1 cellular context compared by ENCODE assay signal in the genomic region with DNA sequence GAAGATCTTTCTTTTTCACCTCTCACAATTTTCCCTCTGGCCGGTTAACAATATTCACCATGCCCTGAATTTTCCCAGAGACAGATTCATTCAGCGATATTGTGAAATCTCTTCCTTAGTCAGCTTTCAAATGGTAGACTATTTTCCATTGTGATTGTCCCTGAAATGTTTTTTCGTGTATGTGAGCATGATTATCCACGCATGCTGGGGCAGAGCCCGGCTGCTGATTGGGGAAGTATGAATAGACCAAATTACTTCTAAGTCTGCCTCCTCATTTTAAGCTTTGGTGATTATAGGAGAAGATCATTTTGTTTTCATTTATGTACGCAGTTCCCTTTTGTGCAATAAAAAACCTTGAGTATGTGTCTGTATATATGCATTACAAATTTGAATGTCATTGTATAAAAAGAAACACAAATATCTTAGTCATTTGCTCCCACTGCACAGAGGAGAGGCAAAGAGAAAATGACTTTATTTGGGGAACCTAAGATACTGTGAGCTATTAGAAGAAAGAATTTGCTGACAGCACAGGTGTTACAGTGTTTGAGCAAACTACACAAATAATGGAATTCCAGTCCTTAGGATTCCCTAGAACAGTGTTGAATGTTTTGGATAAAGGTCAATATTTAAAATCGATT.
TF ChIP-seq lines count a peak whose summit lies in the region.

No MANE protein-coding gene starts in this region.

TF ChIP-seq in GM12878, 131 proteins besides CTCF, POLR2A, EP300 and RAD21:
- TF ChIP-seq NFIC (IDR thresholded peaks at IDR 0.05; ENCODE audit: low read depth, low read length) (no peak), SIN3A (IDR thresholded peaks at IDR 0.05; ENCODE audit: low read depth, low read length) (no peak), MYB (IDR thresholded peaks at IDR 0.05; ENCODE audit: borderline replicate concordance, low read depth, low read length) (no peak), NR2C1 (IDR thresholded peaks at IDR 0.05) (no peak), USF2 (IDR thresholded peaks at IDR 0.05; ENCODE audit: borderline replicate concordance, low read depth, low read length) (no peak), NBN (IDR thresholded peaks at IDR 0.05) (no peak), ASH2L (IDR thresholded peaks at IDR 0.05; ENCODE audit: borderline replicate concordance, low read depth) (no peak), ZBTB11 (CRISPR knock-in tag; IDR thresholded peaks at IDR 0.05) (no peak), BRCA1 (IDR thresholded peaks at IDR 0.05; ENCODE audit: low read depth, low read length) (no peak), JUND (IDR thresholded peaks at IDR 0.05; ENCODE audit: low read depth, low read length) (no peak), RFX5 (IDR thresholded peaks at IDR 0.05; ENCODE audit: low read depth, low read length) (no peak), YBX1 (IDR thresholded peaks at IDR 0.05) (no peak), MTA2 (IDR thresholded peaks at IDR 0.05; ENCODE audit: low read depth) (no peak)
- TF ChIP-seq, protein P1, sequence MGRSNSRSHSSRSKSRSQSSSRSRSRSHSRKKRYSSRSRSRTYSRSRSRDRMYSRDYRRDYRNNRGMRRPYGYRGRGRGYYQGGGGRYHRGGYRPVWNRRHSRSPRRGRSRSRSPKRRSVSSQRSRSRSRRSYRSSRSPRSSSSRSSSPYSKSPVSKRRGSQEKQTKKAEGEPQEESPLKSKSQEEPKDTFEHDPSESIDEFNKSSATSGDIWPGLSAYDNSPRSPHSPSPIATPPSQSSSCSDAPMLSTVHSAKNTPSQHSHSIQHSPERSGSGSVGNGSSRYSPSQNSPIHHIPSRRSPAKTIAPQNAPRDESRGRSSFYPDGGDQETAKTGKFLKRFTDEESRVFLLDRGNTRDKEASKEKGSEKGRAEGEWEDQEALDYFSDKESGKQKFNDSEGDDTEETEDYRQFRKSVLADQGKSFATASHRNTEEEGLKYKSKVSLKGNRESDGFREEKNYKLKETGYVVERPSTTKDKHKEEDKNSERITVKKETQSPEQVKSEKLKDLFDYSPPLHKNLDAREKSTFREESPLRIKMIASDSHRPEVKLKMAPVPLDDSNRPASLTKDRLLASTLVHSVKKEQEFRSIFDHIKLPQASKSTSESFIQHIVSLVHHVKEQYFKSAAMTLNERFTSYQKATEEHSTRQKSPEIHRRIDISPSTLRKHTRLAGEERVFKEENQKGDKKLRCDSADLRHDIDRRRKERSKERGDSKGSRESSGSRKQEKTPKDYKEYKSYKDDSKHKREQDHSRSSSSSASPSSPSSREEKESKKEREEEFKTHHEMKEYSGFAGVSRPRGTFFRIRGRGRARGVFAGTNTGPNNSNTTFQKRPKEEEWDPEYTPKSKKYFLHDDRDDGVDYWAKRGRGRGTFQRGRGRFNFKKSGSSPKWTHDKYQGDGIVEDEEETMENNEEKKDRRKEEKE (IDR thresholded peaks at IDR 0.05) = no peak
- TF ChIP-seq, protein P2, sequence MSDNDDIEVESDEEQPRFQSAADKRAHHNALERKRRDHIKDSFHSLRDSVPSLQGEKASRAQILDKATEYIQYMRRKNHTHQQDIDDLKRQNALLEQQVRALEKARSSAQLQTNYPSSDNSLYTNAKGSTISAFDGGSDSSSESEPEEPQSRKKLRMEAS (IDR thresholded peaks at IDR 0.05; ENCODE audit: low read depth, low read length) = no peak
TF ChIP-seq in GM12878: peak in this region for 0.
